21 cellular contexts compared by ENCODE assay signal in genomic region chr11:104764718-104765045, GRCh38.
DNase-seq lines count a peak whose midpoint lies in the region; ATAC-seq, FAIRE-seq and TF ChIP-seq lines count a peak whose summit lies in the region.
"Had no signal": no experiment of that assay in that cellular context is flagged by ENCODE, and none has a peak within 500 bp of the region (broad histone marks: within the 10 kb centered on the region; RNA-seq: fewer than 3 reads in every experiment).

No MANE protein-coding gene starts in this region.

- no peaks in the 10 kb centered on the region for H3K27me3 ChIP-seq in PC-9 (ENCODE audit: insufficient read depth, low read depth)
- H3K27me3 ChIP-seq: body of pancreas had no signal

- no peak for DNase-seq in T-helper 1 cell
- no peak for DNase-seq in PC-9
- no peak for DNase-seq in stimulated activated CD4-positive, alpha-beta T cell treated with anti-CD3 and anti-CD28 coated beads, Interleukin-12 subunit alpha, Interleukin-12 subunit beta, amount 100 ng/mL, for 4 hours
- no peak for DNase-seq in H54 (ENCODE audit: insufficient read length, low spot score)
- DNase-seq in stimulated activated CD4-positive, alpha-beta T cell treated with anti-CD3 and anti-CD28 coated beads, Interleukin-2, amount 100 ng/mL, for 24 hours, result no peak
- DNase-seq: 8988T; activated gamma-delta T cell treated with Interleukin-2 at 50 U/mL for 16 hours; body of pancreas; CD4-positive, alpha-beta T cell; EL; hippocampal formation; Karpas-422; left cardiac atrium; NCI-H146; PC-3; posterior cingulate gyrus; SK-N-SH had no signal

- no peak overlapping the region for H3K4me3 ChIP-seq in PC-9
- H3K4me3 ChIP-seq: body of pancreas had no signal

- no peaks in the 10 kb centered on the region for H3K4me1 ChIP-seq in PC-9 (replicated peaks; ENCODE audit: insufficient read depth)
- H3K4me1 ChIP-seq: body of pancreas had no signal

- H3K27me3 Mint-ChIP-seq in T-helper 1 cell treated with Interleukin-12 subunit alpha and Interleukin-12 subunit beta and Interleukin-4 antibody, amounts not matched to agents 30 μg/mL and 1 μg/mL, for 36 hours (ENCODE audit: low read depth), result no peaks in the 10 kb centered on the region
- H3K27me3 Mint-ChIP-seq in nephron (ENCODE audit: low read depth), result no peaks in the 10 kb centered on the region
- H3K27me3 Mint-ChIP-seq: CD4-positive, alpha-beta T cell had no signal

- intact Hi-C loops in PC-9 (cut with micrococcal nuclease; ENCODE audit: unreplicated experiment), result no loop called here

- no peak for TF ChIP-seq CTCF in PC-9 (conservative IDR thresholded peaks at IDR 0.05)
- TF ChIP-seq CTCF in nephron (IDR thresholded peaks at IDR 0.05; ENCODE audit: unreplicated experiment in 3 of 3), result no peak

- peak overlapping the region; percentile 3; the same call in 1 of the 2 replicates for H2AFZ ChIP-seq in PC-9

- H3K36me3 Mint-ChIP-seq in T-helper 1 cell treated with Interleukin-12 subunit alpha and Interleukin-12 subunit beta and Interleukin-4 antibody, amounts not matched to agents 30 μg/mL and 1 μg/mL, for 36 hours (ENCODE audit: low read depth), result peaks cover 11% of the 10 kb centered on the region
- H3K36me3 Mint-ChIP-seq in nephron (ENCODE audit: low read depth), result peaks cover 5% of the 10 kb centered on the region

- CTCF ChIA-PET in PC-9 (lab: Charles Lee), result no interaction called here

- H3K4me2 ChIP-seq in PC-9, result no peak overlapping the region
- H3K4me2 ChIP-seq: SK-N-SH had no signal

- no peaks in the 10 kb centered on the region for H4K20me1 ChIP-seq in PC-9 (ENCODE audit: insufficient read depth)

- no peak for TF ChIP-seq POLR2A in H54 (IDR thresholded peaks at IDR 0.05; ENCODE audit: low read depth, low read length)

- H3F3A ChIP-seq in PC-9 (ENCODE audit: insufficient read depth, low read depth), result no peaks in the 10 kb centered on the region

- 0 out of 2 replicates have a peak, but pooled peaks cover 5% of the 10 kb centered on the region for H3K9me2 ChIP-seq in PC-9 (ENCODE audit: insufficient read depth)
- H3K9me2 ChIP-seq: SK-N-SH had no signal

- H3K27ac ChIP-seq in PC-9, result no peak overlapping the region
- H3K27ac ChIP-seq: body of pancreas had no signal

- peaks cover 19% of the 10 kb centered on the region for H3K4me1 Mint-ChIP-seq in T-helper 1 cell treated with Interleukin-12 subunit alpha and Interleukin-12 subunit beta and Interleukin-4 antibody, amounts not matched to agents 30 μg/mL and 1 μg/mL, for 36 hours (ENCODE audit: low read depth)
- peaks cover 6% of the 10 kb centered on the region for H3K4me1 Mint-ChIP-seq in nephron

- no peaks in the 10 kb centered on the region for H3K36me3 ChIP-seq in PC-9 (ENCODE audit: low read depth)

- POLR2A ChIA-PET in PC-9 (lab: Charles Lee; ENCODE audit: unreplicated experiment), result no interaction called here

- BruUV-seq in PC-9 (replicated peaks; lab: Mats Ljungman, UMichigan), result no TSS peak

- H3K9me3 ChIP-seq in PC-9 (ENCODE audit: insufficient read depth, low read depth), result no peaks in the 10 kb centered on the region; the same call in 1 of the 2 replicates
- H3K9me3 ChIP-seq: body of pancreas had no signal

- H3K79me2 ChIP-seq in PC-9 (ENCODE audit: low read depth), result no peaks in the 10 kb centered on the region

- peak overlapping the region; percentile 28 for H3K27ac Mint-ChIP-seq in T-helper 1 cell treated with Interleukin-12 subunit alpha and Interleukin-12 subunit beta and Interleukin-4 antibody, amounts not matched to agents 30 μg/mL and 1 μg/mL, for 36 hours
- peak overlapping the region in 2 of 3 experiments; percentile 8 to 21 for H3K27ac Mint-ChIP-seq in nephron
- H3K27ac Mint-ChIP-seq: CD4-positive, alpha-beta T cell had no signal

- FAIRE-seq in H54 (lab: Jason Lieb, UNC), result no peak

- H3K9me3 Mint-ChIP-seq in T-helper 1 cell treated with Interleukin-12 subunit alpha and Interleukin-12 subunit beta and Interleukin-4 antibody, amounts not matched to agents 30 μg/mL and 1 μg/mL, for 36 hours, result peaks cover 27% of the 10 kb centered on the region
- peaks cover 13% of the 10 kb centered on the region for H3K9me3 Mint-ChIP-seq in nephron

- ATAC-seq in GM21526 (IDR thresholded peaks at IDR 0.05; ENCODE audit: low FRiP score, unreplicated experiment), result peak; percentile 44
- ATAC-seq: body of pancreas, HCT116, left cardiac atrium, PC-3 had no signal

- no peak overlapping the region for H3K4me3 Mint-ChIP-seq in T-helper 1 cell treated with Interleukin-12 subunit alpha and Interleukin-12 subunit beta and Interleukin-4 antibody, amounts not matched to agents 30 μg/mL and 1 μg/mL, for 36 hours
- no peak overlapping the region for H3K4me3 Mint-ChIP-seq in nephron
- H3K4me3 Mint-ChIP-seq: CD4-positive, alpha-beta T cell had no signal
